21 cellular contexts compared by ENCODE assay signal in the genomic region with DNA sequence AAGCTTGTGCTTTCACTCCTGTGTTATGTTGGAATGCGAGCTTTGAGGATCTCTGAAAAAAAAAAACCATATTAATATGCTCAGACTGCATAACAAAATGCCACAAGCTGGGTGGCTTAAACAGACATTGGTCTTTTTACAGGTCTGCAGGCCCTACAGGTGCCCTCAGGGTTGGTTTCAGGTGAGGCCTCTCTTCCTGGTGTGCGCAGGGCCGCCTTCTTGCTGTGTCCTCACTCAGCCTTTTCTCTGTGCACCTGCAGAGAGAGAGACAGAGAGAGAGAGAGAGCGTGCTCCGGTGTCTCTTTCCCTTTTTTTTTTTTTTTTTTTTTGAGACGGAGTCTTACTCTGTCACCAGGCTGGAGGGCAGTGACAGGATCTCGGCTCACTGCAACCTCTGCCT.
"Had no signal": no experiment of that assay in that cellular context is flagged by ENCODE, and none has a peak within 500 bp of the region (broad histone marks: within the 10 kb centered on the region; RNA-seq: fewer than 3 reads in every experiment).

No MANE protein-coding gene starts in this region.

- H3K4me3 ChIP-seq: PC-9 had no signal

- DNase-seq: activated B cell treated with CpG ODN at 0.5 μM for 24 hours; activated CD4-positive, alpha-beta T cell treated with anti-CD3 and anti-CD28 coated beads for 1 hour; activated CD4-positive, alpha-beta T cell treated with anti-CD3 and anti-CD28 coated beads, Interleukin-2, amount 10 ng/mL, durations not matched to agents 24 days and 14 days; activated CD4-positive, alpha-beta T cell treated with anti-CD3 and anti-CD28 coated beads, Interleukin-2, amount 50 U/mL, for 48 hours; activated CD8-positive, alpha-beta memory T cell treated with anti-CD3 and anti-CD28 coated beads, Interleukin-2, amount 10 ng/mL, durations not matched to agents 7 days and 5 days; activated gamma-delta T cell; activated naive CD4-positive, alpha-beta T cell treated with anti-CD3 and anti-CD28 coated beads for 36 hours; activated T-cell treated with anti-CD3 and anti-CD28 coated beads, Interleukin-2, amount 50 U/mL, for 4 hours; amygdala; Karpas-422; NCI-H1105 treated with DMSO at 0.1 percent for 48 hours; NCI-H1436 treated with DMSO at 0.1 percent for 48 hours; NCI-H1930; NCI-H2171 treated with DMSO at 0.1 percent for 48 hours; NCI-H345; NCI-H510A treated with DMSO at 0.1 percent for 48 hours; NCI-H69; PC-9; SIG-M5; T-helper 17 cell; T-helper 9 cell had no signal

- H3K27ac ChIP-seq: PC-9 had no signal
